In genomic region chr2:190780594-190780993, GRCh38 we compare ENCODE assay signal across 31 cellular contexts.
"Had no signal": no experiment of that assay in that cellular context is flagged by ENCODE, and none has a peak within 500 bp of the region (broad histone marks: within the 10 kb centered on the region; RNA-seq: fewer than 3 reads in every experiment).

No MANE protein-coding gene starts in this region.

- H3K4me2 ChIP-seq: PC-9 had no signal

- H3K27ac ChIP-seq: PC-9 had no signal

- FAIRE-seq: K562, RCC 7860 had no signal

- H2AFZ ChIP-seq: PC-9 had no signal

- H3K4me3 Mint-ChIP-seq: activated CD4-positive, alpha-beta T cell treated with anti-CD3 and anti-CD28 coated beads for 36 hours; activated CD4-positive, alpha-beta T cell treated with anti-CD3 and anti-CD28 coated beads, Interleukin-2, amount 10 ng/mL, durations not matched to agents 7 days and 5 days; activated CD8-positive, alpha-beta T cell treated with anti-CD3 and anti-CD28 coated beads, Interleukin-2, amount 10 ng/mL, durations not matched to agents 7 days and 5 days; activated naive CD4-positive, alpha-beta T cell treated with anti-CD3 and anti-CD28 coated beads, Interleukin-2, amount 10 ng/mL, durations not matched to agents 7 days and 5 days; activated naive CD8-positive, alpha-beta T cell; activated naive CD8-positive, alpha-beta T cell treated with anti-CD3 and anti-CD28 coated beads, Interleukin-2, amount 50 U/mL, for 24 hours; activated T-cell treated with anti-CD3 and anti-CD28 coated beads, Interleukin-2, amount 50 U/mL, for 24 hours; brain; WTC11 had no signal

- H3K9me3 Mint-ChIP-seq: activated naive CD4-positive, alpha-beta T cell treated with anti-CD3 and anti-CD28 coated beads, Interleukin-2, amount 10 ng/mL, durations not matched to agents 7 days and 5 days; activated naive CD8-positive, alpha-beta T cell treated with anti-CD3 and anti-CD28 coated beads, Interleukin-2, amount 50 U/mL, for 24 hours; activated T-cell treated with anti-CD3 and anti-CD28 coated beads, Interleukin-2, amount 50 U/mL, for 24 hours had no signal

- H3K36me3 Mint-ChIP-seq: activated naive CD4-positive, alpha-beta T cell treated with anti-CD3 and anti-CD28 coated beads, Interleukin-2, amount 10 ng/mL, durations not matched to agents 7 days and 5 days; activated naive CD8-positive, alpha-beta T cell had no signal

- H3K27me3 ChIP-seq: MG63 had no signal

- DNase-seq: activated CD4-positive, alpha-beta T cell treated with anti-CD3 and anti-CD28 coated beads for 36 hours; activated CD4-positive, alpha-beta T cell treated with anti-CD3 and anti-CD28 coated beads, Interleukin-2, amount 10 ng/mL, durations not matched to agents 7 days and 5 days; activated CD4-positive, alpha-beta T cell treated with anti-CD3 and anti-CD28 coated beads, Interleukin-2, amount 50 U/mL, for 48 hours; activated CD8-positive, alpha-beta T cell treated with anti-CD3 and anti-CD28 coated beads, Interleukin-2, amount 10 ng/mL, durations not matched to agents 7 days and 5 days; activated gamma-delta T cell treated with Interleukin-2 at 50 U/mL for 16 hours; activated naive CD4-positive, alpha-beta T cell treated with anti-CD3 and anti-CD28 coated beads, Interleukin-2, amount 10 ng/mL, durations not matched to agents 7 days and 5 days; activated naive CD8-positive, alpha-beta T cell treated with anti-CD3 and anti-CD28 coated beads, Interleukin-2, amount 50 U/mL, for 24 hours; activated T-cell treated with anti-CD3 and anti-CD28 coated beads, Interleukin-2, amount 50 U/mL, for 24 hours; anterior cingulate cortex; caudate nucleus; cerebellar nuclear complex; MG63; MV-4-11; NCI-H1092; NCI-H1436 treated with DMSO at 0.1 percent for 48 hours; NCI-H1694 treated with DMSO at 0.1 percent for 48 hours; NCI-H2029; NCI-H345; NCI-H524 treated with DMSO at 0.1 percent for 48 hours; PC-9; Right ventricle myocardium superior; SW 1271; T-helper 1 cell; T-helper 2 cell; T1000 had no signal

- H3K4me3 ChIP-seq: K562, MG63, PC-9 had no signal

- H3K36me3 ChIP-seq: MG63 had no signal

- H3K27me3 Mint-ChIP-seq: activated CD4-positive, alpha-beta T cell treated with anti-CD3 and anti-CD28 coated beads for 36 hours; activated naive CD8-positive, alpha-beta T cell; activated T-cell treated with anti-CD3 and anti-CD28 coated beads, Interleukin-2, amount 50 U/mL, for 24 hours had no signal

- ATAC-seq: activated CD4-positive, alpha-beta T cell treated with anti-CD3 and anti-CD28 coated beads for 36 hours; activated CD4-positive, CD25-positive, alpha-beta regulatory T cell treated with anti-CD3 and anti-CD28 coated beads, Interleukin-2, amount 50 U/mL, for 24 hours; activated CD8-positive, alpha-beta T cell treated with anti-CD3 and anti-CD28 coated beads, Interleukin-2, amount 10 ng/mL, durations not matched to agents 7 days and 5 days; activated naive CD8-positive, alpha-beta T cell treated with anti-CD3 and anti-CD28 coated beads, Interleukin-2, amount 50 U/mL, for 24 hours had no signal

- H3K27ac Mint-ChIP-seq: activated CD4-positive, alpha-beta T cell treated with anti-CD3 and anti-CD28 coated beads for 36 hours; activated CD4-positive, alpha-beta T cell treated with anti-CD3 and anti-CD28 coated beads, Interleukin-2, amount 10 ng/mL, durations not matched to agents 7 days and 5 days; activated CD8-positive, alpha-beta T cell treated with anti-CD3 and anti-CD28 coated beads, Interleukin-2, amount 10 ng/mL, durations not matched to agents 7 days and 5 days; activated naive CD4-positive, alpha-beta T cell treated with anti-CD3 and anti-CD28 coated beads, Interleukin-2, amount 10 ng/mL, durations not matched to agents 7 days and 5 days; activated naive CD8-positive, alpha-beta T cell; activated naive CD8-positive, alpha-beta T cell treated with anti-CD3 and anti-CD28 coated beads, Interleukin-2, amount 50 U/mL, for 24 hours; activated T-cell treated with anti-CD3 and anti-CD28 coated beads, Interleukin-2, amount 50 U/mL, for 24 hours; brain; WTC11 had no signal
